ENCODE assay signal across 8 cellular contexts in genomic region chr6:132962936-132963579, GRCh38.
A peak's percentile ranks its signal among the peaks of the same experiment; 100 is the strongest.
DNase-seq lines count a peak whose midpoint lies in the region; ATAC-seq, FAIRE-seq and TF ChIP-seq lines count a peak whose summit lies in the region.

No MANE protein-coding gene starts in this region.

- H3K4me3 ChIP-seq in A549: no peak overlapping the region
- no peak overlapping the region for H3K4me3 ChIP-seq in cardiac fibroblast (replicated peaks in 1 of 2; ENCODE audit: low read depth in 2 of 2, low read length in 2 of 2)

- TF ChIP-seq CTCF in A549 (IDR thresholded peaks at IDR 0.05): peak; percentile 78
- TF ChIP-seq CTCF in VCaP (conservative IDR thresholded peaks at IDR 0.05): peak; percentile 85
- peak; percentile 85 for TF ChIP-seq CTCF in cardiac fibroblast (IDR thresholded peaks at IDR 0.05; ENCODE audit: low read depth, low read length)

- no peaks in the 10 kb centered on the region for H3K9me3 ChIP-seq in A549

- TF ChIP-seq RAD21 in A549 (conservative IDR thresholded peaks at IDR 0.05 in 1 of 2, IDR thresholded peaks at IDR 0.05 in 1 of 2): peak; percentile 81 to 86

- no peak for FAIRE-seq in A549 (lab: Jason Lieb, UNC)

- ATAC-seq in A549: peak; percentile 91 to 97
- peak; percentile 93 for ATAC-seq in GM18498 (IDR thresholded peaks at IDR 0.05; ENCODE audit: unreplicated experiment)
- ATAC-seq in HG02938 (IDR thresholded peaks at IDR 0.05; ENCODE audit: unreplicated experiment): peak; percentile 73

- TF ChIP-seq EP300 in A549 (IDR thresholded peaks at IDR 0.05): no peak

- no peak overlapping the region for H3K4me2 ChIP-seq in A549

- DNase-seq in A549 (ENCODE audit: low read depth in 1 of 2, low spot score in 1 of 2) (peak; percentile 38 to 59), NCI-H2081 (lab: John Stamatoyannopoulos, UW) (peak; percentile 69 to 81), cardiac fibroblast (ENCODE audit: low read depth in 2 of 2) (peak; percentile 63 to 66), left kidney (ENCODE audit: low read depth, low spot score) (peak; percentile 84)
- DNase-seq in stimulated activated CD4-positive, alpha-beta T cell treated with anti-CD3 and anti-CD28 coated beads, TNF-alpha, amount 100 ng/mL, for 4 hours (ENCODE audit: low read depth in 3 of 3): peak; percentile 10 to 17 (median 13)

- 68% methylated on average over 6 of the region's 6 CpGs for WGBS in A549 (ENCODE audit: missing lambda C conversion rate)

- peaks cover 13% of the 10 kb centered on the region for H3K4me1 ChIP-seq in A549

- POLR2A ChIA-PET in A549 (lab: Yijun Ruan, JAX): interaction anchor here (0.7 kb wide), 1 partner anchor 274 kb away, joined by 3 read pairs; no protein-coding TSS in a partner anchor

- CTCF ChIA-PET in A549 (lab: Yijun Ruan, JAX): interaction anchor here (0.6 to 2.7 kb wide), 32 partner anchors 11 to 1135 kb away, joined by 3 to 26 read pairs (median 3); no protein-coding TSS in a partner anchor

- no peak overlapping the region for H3K27ac ChIP-seq in A549
- no peak overlapping the region for H3K27ac ChIP-seq in VCaP

- TF ChIP-seq POLR2A in A549 (IDR thresholded peaks at IDR 0.05; ENCODE audit: low read length): no peak

TF ChIP-seq in A549, 52 proteins besides CTCF, POLR2A, EP300 and RAD21:
- TF ChIP-seq RCOR1 (IDR thresholded peaks at IDR 0.05; ENCODE audit: low read depth, low read length): no peak
- TF ChIP-seq FOXS1 (CRISPR knock-in tag; IDR thresholded peaks at IDR 0.05): no peak
- no peak for TF ChIP-seq HOXB13 (CRISPR knock-in tag; IDR thresholded peaks at IDR 0.05; ENCODE audit: low read depth)
- TF ChIP-seq ZC3H11A (IDR thresholded peaks at IDR 0.05): no peak
- TF ChIP-seq, protein P1, sequence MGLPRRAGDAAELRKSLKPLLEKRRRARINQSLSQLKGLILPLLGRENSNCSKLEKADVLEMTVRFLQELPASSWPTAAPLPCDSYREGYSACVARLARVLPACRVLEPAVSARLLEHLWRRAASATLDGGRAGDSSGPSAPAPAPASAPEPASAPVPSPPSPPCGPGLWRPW (IDR thresholded peaks at IDR 0.05): no peak
- TF ChIP-seq SMC3 (IDR thresholded peaks at IDR 0.05): peak; percentile 82

Comparison
In these comparisons a context has a peak if more than half of its experiments do, and no peak if none do; other contexts are left out.
1. DNase-seq: peak in every context shown above with its lines; median percentile 84 in left kidney; 75 in NCI-H2081; 64 in cardiac fibroblast; 48 in A549; 13 in stimulated activated CD4-positive, alpha-beta T cell treated with anti-CD3 and anti-CD28 coated beads, TNF-alpha, amount 100 ng/mL, for 4 hours.